ENCODE assay signal across 1 cellular context in genomic region chr4:83629945-83630684, GRCh38.
TF ChIP-seq lines count a peak whose summit lies in the region.

No MANE protein-coding gene starts in this region.

TF ChIP-seq in K562, 482 proteins besides CTCF, POLR2A, EP300 and RAD21 (continued from another document and continues in another):
- no peak for TF ChIP-seq POLR3A (IDR thresholded peaks at IDR 0.05; ENCODE audit: borderline replicate concordance, extremely low read depth, insufficient read depth, insufficient read length)
- no peak for TF ChIP-seq ZNF586 (CRISPR knock-in tag; conservative IDR thresholded peaks at IDR 0.05)
- peak; percentile 84 for TF ChIP-seq ADNP (tag; IDR thresholded peaks at IDR 0.05)
- peak; percentile 93 for TF ChIP-seq MTA3 (IDR thresholded peaks at IDR 0.05; ENCODE audit: borderline replicate concordance)
- TF ChIP-seq STAT6 (CRISPR knock-in tag; IDR thresholded peaks at IDR 0.05), result no peak
- TF ChIP-seq ILF3 (IDR thresholded peaks at IDR 0.05; ENCODE audit: borderline replicate concordance), result no peak
- peak; percentile 49 for TF ChIP-seq RBBP5 (IDR thresholded peaks at IDR 0.05; ENCODE audit: borderline replicate concordance, insufficient read depth, low read length, poor library complexity, severe bottlenecking)
- no peak for TF ChIP-seq POLR2AphosphoS2 (IDR thresholded peaks at IDR 0.05; ENCODE audit: low read length)
- peak; percentile 98 for TF ChIP-seq MEIS2 (IDR thresholded peaks at IDR 0.05; ENCODE audit: partially characterized antibody)
- no peak for TF ChIP-seq COPS2 (conservative IDR thresholded peaks at IDR 0.05)
- peak; percentile 90 for TF ChIP-seq ZNF589 (CRISPR knock-in tag; IDR thresholded peaks at IDR 0.05; ENCODE audit: low read depth)
- TF ChIP-seq FOXJ2 (tag; IDR thresholded peaks at IDR 0.05), result peak; percentile 88
- TF ChIP-seq RBM17 (IDR thresholded peaks at IDR 0.05; ENCODE audit: borderline replicate concordance, low read depth, low read length), result no peak
- 0 out of 2 replicates have a peak, but pooled peaks have one; percentile 63 for TF ChIP-seq HLTF (IDR thresholded peaks at IDR 0.05)
- TF ChIP-seq IRF2 (CRISPR knock-in tag; IDR thresholded peaks at IDR 0.05), result no peak
- TF ChIP-seq ATF7 (IDR thresholded peaks at IDR 0.05), result peak; percentile 93
- peak; percentile 94 for TF ChIP-seq NEUROD1 (IDR thresholded peaks at IDR 0.05; ENCODE audit: borderline replicate concordance, low read depth, low read length, partially characterized antibody)
- no peak for TF ChIP-seq IFI16 (CRISPR knock-in tag; IDR thresholded peaks at IDR 0.05)
- peak; percentile 97 for TF ChIP-seq ZNF766 (CRISPR knock-in tag; conservative IDR thresholded peaks at IDR 0.05)
- peak; percentile 97 for TF ChIP-seq SMARCC2 (IDR thresholded peaks at IDR 0.05; ENCODE audit: low read depth)
- peak; percentile 93 for TF ChIP-seq C11orf30 (IDR thresholded peaks at IDR 0.05; ENCODE audit: low read depth)
- no peak for TF ChIP-seq NR3C1 (CRISPR knock-in tag; IDR thresholded peaks at IDR 0.05)
- no peak for TF ChIP-seq TRIM25 (IDR thresholded peaks at IDR 0.05; ENCODE audit: borderline replicate concordance)
- no peak for TF ChIP-seq ZNF165 (CRISPR knock-in tag; IDR thresholded peaks at IDR 0.05; ENCODE audit: borderline replicate concordance)
- peak; percentile 100 for TF ChIP-seq TRIM24 (IDR thresholded peaks at IDR 0.05)
- 0 out of 2 replicates have a peak, but pooled peaks have one; percentile 11 for TF ChIP-seq CHD2 (IDR thresholded peaks at IDR 0.05; ENCODE audit: low read depth, low read length)
- peak; percentile 100 for TF ChIP-seq DPF2 (IDR thresholded peaks at IDR 0.05)
- TF ChIP-seq ZKSCAN8 (CRISPR knock-in tag; IDR thresholded peaks at IDR 0.05), result peak; percentile 81; the same call in 1 of the 2 replicates
- no peak for TF ChIP-seq PTTG1 (tag; IDR thresholded peaks at IDR 0.05; ENCODE audit: low read depth)
- TF ChIP-seq OTX1 (CRISPR knock-in tag; IDR thresholded peaks at IDR 0.05), result no peak
- TF ChIP-seq ZBTB17 (CRISPR knock-in tag; IDR thresholded peaks at IDR 0.05), result no peak
- no peak for TF ChIP-seq ZNF143 (CRISPR knock-in tag; IDR thresholded peaks at IDR 0.05)
- no peak for TF ChIP-seq ARHGAP35 (IDR thresholded peaks at IDR 0.05; ENCODE audit: partially characterized antibody)
- peak; percentile 92 for TF ChIP-seq CC2D1A (IDR thresholded peaks at IDR 0.05)
- TF ChIP-seq TBL1XR1 (IDR thresholded peaks at IDR 0.05; ENCODE audit: low read length in 2 of 2), result peak; percentile 89 to 95; a peak in 3 of 4 replicates
- TF ChIP-seq ZEB2 (IDR thresholded peaks at IDR 0.05), result peak; percentile 92
- peak; percentile 100 for TF ChIP-seq DACH1 (IDR thresholded peaks at IDR 0.05; ENCODE audit: partially characterized antibody)
- TF ChIP-seq, protein P1, sequence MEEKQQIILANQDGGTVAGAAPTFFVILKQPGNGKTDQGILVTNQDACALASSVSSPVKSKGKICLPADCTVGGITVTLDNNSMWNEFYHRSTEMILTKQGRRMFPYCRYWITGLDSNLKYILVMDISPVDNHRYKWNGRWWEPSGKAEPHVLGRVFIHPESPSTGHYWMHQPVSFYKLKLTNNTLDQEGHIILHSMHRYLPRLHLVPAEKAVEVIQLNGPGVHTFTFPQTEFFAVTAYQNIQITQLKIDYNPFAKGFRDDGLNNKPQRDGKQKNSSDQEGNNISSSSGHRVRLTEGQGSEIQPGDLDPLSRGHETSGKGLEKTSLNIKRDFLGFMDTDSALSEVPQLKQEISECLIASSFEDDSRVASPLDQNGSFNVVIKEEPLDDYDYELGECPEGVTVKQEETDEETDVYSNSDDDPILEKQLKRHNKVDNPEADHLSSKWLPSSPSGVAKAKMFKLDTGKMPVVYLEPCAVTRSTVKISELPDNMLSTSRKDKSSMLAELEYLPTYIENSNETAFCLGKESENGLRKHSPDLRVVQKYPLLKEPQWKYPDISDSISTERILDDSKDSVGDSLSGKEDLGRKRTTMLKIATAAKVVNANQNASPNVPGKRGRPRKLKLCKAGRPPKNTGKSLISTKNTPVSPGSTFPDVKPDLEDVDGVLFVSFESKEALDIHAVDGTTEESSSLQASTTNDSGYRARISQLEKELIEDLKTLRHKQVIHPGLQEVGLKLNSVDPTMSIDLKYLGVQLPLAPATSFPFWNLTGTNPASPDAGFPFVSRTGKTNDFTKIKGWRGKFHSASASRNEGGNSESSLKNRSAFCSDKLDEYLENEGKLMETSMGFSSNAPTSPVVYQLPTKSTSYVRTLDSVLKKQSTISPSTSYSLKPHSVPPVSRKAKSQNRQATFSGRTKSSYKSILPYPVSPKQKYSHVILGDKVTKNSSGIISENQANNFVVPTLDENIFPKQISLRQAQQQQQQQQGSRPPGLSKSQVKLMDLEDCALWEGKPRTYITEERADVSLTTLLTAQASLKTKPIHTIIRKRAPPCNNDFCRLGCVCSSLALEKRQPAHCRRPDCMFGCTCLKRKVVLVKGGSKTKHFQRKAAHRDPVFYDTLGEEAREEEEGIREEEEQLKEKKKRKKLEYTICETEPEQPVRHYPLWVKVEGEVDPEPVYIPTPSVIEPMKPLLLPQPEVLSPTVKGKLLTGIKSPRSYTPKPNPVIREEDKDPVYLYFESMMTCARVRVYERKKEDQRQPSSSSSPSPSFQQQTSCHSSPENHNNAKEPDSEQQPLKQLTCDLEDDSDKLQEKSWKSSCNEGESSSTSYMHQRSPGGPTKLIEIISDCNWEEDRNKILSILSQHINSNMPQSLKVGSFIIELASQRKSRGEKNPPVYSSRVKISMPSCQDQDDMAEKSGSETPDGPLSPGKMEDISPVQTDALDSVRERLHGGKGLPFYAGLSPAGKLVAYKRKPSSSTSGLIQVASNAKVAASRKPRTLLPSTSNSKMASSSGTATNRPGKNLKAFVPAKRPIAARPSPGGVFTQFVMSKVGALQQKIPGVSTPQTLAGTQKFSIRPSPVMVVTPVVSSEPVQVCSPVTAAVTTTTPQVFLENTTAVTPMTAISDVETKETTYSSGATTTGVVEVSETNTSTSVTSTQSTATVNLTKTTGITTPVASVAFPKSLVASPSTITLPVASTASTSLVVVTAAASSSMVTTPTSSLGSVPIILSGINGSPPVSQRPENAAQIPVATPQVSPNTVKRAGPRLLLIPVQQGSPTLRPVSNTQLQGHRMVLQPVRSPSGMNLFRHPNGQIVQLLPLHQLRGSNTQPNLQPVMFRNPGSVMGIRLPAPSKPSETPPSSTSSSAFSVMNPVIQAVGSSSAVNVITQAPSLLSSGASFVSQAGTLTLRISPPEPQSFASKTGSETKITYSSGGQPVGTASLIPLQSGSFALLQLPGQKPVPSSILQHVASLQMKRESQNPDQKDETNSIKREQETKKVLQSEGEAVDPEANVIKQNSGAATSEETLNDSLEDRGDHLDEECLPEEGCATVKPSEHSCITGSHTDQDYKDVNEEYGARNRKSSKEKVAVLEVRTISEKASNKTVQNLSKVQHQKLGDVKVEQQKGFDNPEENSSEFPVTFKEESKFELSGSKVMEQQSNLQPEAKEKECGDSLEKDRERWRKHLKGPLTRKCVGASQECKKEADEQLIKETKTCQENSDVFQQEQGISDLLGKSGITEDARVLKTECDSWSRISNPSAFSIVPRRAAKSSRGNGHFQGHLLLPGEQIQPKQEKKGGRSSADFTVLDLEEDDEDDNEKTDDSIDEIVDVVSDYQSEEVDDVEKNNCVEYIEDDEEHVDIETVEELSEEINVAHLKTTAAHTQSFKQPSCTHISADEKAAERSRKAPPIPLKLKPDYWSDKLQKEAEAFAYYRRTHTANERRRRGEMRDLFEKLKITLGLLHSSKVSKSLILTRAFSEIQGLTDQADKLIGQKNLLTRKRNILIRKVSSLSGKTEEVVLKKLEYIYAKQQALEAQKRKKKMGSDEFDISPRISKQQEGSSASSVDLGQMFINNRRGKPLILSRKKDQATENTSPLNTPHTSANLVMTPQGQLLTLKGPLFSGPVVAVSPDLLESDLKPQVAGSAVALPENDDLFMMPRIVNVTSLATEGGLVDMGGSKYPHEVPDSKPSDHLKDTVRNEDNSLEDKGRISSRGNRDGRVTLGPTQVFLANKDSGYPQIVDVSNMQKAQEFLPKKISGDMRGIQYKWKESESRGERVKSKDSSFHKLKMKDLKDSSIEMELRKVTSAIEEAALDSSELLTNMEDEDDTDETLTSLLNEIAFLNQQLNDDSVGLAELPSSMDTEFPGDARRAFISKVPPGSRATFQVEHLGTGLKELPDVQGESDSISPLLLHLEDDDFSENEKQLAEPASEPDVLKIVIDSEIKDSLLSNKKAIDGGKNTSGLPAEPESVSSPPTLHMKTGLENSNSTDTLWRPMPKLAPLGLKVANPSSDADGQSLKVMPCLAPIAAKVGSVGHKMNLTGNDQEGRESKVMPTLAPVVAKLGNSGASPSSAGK (IDR thresholded peaks at IDR 0.05), result peak; percentile 82
- TF ChIP-seq, protein P2, sequence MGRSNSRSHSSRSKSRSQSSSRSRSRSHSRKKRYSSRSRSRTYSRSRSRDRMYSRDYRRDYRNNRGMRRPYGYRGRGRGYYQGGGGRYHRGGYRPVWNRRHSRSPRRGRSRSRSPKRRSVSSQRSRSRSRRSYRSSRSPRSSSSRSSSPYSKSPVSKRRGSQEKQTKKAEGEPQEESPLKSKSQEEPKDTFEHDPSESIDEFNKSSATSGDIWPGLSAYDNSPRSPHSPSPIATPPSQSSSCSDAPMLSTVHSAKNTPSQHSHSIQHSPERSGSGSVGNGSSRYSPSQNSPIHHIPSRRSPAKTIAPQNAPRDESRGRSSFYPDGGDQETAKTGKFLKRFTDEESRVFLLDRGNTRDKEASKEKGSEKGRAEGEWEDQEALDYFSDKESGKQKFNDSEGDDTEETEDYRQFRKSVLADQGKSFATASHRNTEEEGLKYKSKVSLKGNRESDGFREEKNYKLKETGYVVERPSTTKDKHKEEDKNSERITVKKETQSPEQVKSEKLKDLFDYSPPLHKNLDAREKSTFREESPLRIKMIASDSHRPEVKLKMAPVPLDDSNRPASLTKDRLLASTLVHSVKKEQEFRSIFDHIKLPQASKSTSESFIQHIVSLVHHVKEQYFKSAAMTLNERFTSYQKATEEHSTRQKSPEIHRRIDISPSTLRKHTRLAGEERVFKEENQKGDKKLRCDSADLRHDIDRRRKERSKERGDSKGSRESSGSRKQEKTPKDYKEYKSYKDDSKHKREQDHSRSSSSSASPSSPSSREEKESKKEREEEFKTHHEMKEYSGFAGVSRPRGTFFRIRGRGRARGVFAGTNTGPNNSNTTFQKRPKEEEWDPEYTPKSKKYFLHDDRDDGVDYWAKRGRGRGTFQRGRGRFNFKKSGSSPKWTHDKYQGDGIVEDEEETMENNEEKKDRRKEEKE (IDR thresholded peaks at IDR 0.05; ENCODE audit: borderline replicate concordance in 1 of 2, control insufficient read depth in 1 of 2, low read depth in 2 of 2, low read length in 1 of 2), result peak in 1 of 2 experiments; percentile 80; a peak in 1 of 4 replicates
- no peak for TF ChIP-seq ZNF232 (CRISPR knock-in tag; IDR thresholded peaks at IDR 0.05)
- TF ChIP-seq BRD4 (IDR thresholded peaks at IDR 0.05), result no peak
- peak; percentile 79 for TF ChIP-seq SMAD1 (IDR thresholded peaks at IDR 0.05; ENCODE audit: low read depth, low read length, partially characterized antibody)
- peak; percentile 32; the same call in 1 of the 2 replicates for TF ChIP-seq GABPB1 (CRISPR knock-in tag; IDR thresholded peaks at IDR 0.05)
- TF ChIP-seq ZNF57 (CRISPR knock-in tag; IDR thresholded peaks at IDR 0.05), result no peak
- no peak for TF ChIP-seq ZNF436 (CRISPR knock-in tag; IDR thresholded peaks at IDR 0.05)
- TF ChIP-seq SIN3B (IDR thresholded peaks at IDR 0.05; ENCODE audit: low read depth), result no peak
- TF ChIP-seq GTF2A2 (tag; IDR thresholded peaks at IDR 0.05), result no peak
- TF ChIP-seq CTCFL (IDR thresholded peaks at IDR 0.05; ENCODE audit: borderline replicate concordance, insufficient read depth, low read depth, low read length, poor library complexity, severe bottlenecking), result no peak
- TF ChIP-seq RBFOX2 (IDR thresholded peaks at IDR 0.05; ENCODE audit: low read depth, low read length), result 0 out of 2 replicates have a peak, but pooled peaks have one; percentile 29
- no peak for TF ChIP-seq RBM39 (optimal IDR thresholded peaks at IDR 0.05; ENCODE audit: low read depth, low read length)
- peak; percentile 88 for TF ChIP-seq MAFK (IDR thresholded peaks at IDR 0.05; ENCODE audit: low read length)
